19 cellular contexts compared by ENCODE assay signal in genomic region chr19:50832666-50833065, GRCh38. TPM values are rescaled to one million over a fixed set of nuclear protein-coding genes. Genes with fewer than 3 reads are reported as not detected.
DNase-seq lines count a peak whose midpoint lies in the region; ATAC-seq and TF ChIP-seq lines count a peak whose summit lies in the region.
"Had no signal": no experiment of that assay in that cellular context is flagged by ENCODE, and none has a peak within 500 bp of the region (broad histone marks: within the 10 kb centered on the region; RNA-seq: fewer than 3 reads in every experiment).

No MANE protein-coding gene starts in this region.

- no peak overlapping the region for H3K4me3 Mint-ChIP-seq in chondrocyte (ENCODE audit: unreplicated experiment)
- H3K4me3 Mint-ChIP-seq in neural progenitor cell: no peak overlapping the region
- no peak overlapping the region for H3K4me3 Mint-ChIP-seq in stimulated activated effector memory CD8-positive, alpha-beta T cell treated with anti-CD3 and anti-CD28 coated beads, Interleukin-12 subunit alpha, Interleukin-12 subunit beta, amount 100 ng/mL, for 72 hours
- H3K4me3 Mint-ChIP-seq: B cell; CD8-positive, alpha-beta T cell had no signal

- no peaks in the 10 kb centered on the region for H3K9me3 ChIP-seq in neural progenitor cell (ENCODE audit: low read depth)
- H3K9me3 ChIP-seq: BLaER1, Caco-2 had no signal

- no peaks in the 10 kb centered on the region for H4K20me1 ChIP-seq in neural progenitor cell (ENCODE audit: low read depth)
- H4K20me1 ChIP-seq: BLaER1 had no signal

- no peak overlapping the region for H2AFZ ChIP-seq in neural progenitor cell (replicated peaks)
- H2AFZ ChIP-seq: GM23248 had no signal

- H3K27me3 Mint-ChIP-seq in chondrocyte (ENCODE audit: low read depth) (peaks cover 12% of the 10 kb centered on the region), neural progenitor cell (ENCODE audit: insufficient read depth, low read depth) (peaks cover 39% of the 10 kb centered on the region)

- no peaks in the 10 kb centered on the region for H3K9me3 Mint-ChIP-seq in chondrocyte (ENCODE audit: low read depth)
- H3K9me3 Mint-ChIP-seq in neural progenitor cell: peaks cover 4% of the 10 kb centered on the region
- no peaks in the 10 kb centered on the region for H3K9me3 Mint-ChIP-seq in stimulated activated effector memory CD8-positive, alpha-beta T cell treated with anti-CD3 and anti-CD28 coated beads, Interleukin-12 subunit alpha, Interleukin-12 subunit beta, amount 100 ng/mL, for 72 hours
- H3K9me3 Mint-ChIP-seq: CD8-positive, alpha-beta T cell had no signal

- H3K9ac ChIP-seq in neural progenitor cell: no peak overlapping the region
- H3K9ac ChIP-seq: BLaER1, GM23248 had no signal

- no peak overlapping the region for H3K4me3 ChIP-seq in neural progenitor cell
- H3K4me3 ChIP-seq: BLaER1, GM23248 had no signal

- DNase-seq in chondrocyte (ENCODE audit: low spot score) (peak; percentile 68), neural progenitor cell (ENCODE audit: low spot score) (no peak), NCI-H345 treated with DMSO at 0.1 percent for 48 hours (lab: John Stamatoyannopoulos, UW; ENCODE audit: unreplicated experiment) (no peak), cortex of kidney (lab: John Stamatoyannopoulos, UW) (no peak)
- no peak for DNase-seq in stimulated activated effector memory CD8-positive, alpha-beta T cell treated with anti-CD3 and anti-CD28 coated beads, Interleukin-12 subunit alpha, Interleukin-12 subunit beta, amount 100 ng/mL, for 72 hours (ENCODE audit: low spot score in 2 of 2)
- DNase-seq in activated CD4-positive, alpha-beta T cell treated with anti-CD3 and anti-CD28 coated beads, Interleukin-2, amount 50 U/mL, for 1 hour: no peak
- DNase-seq: Caco-2; CD4-positive, CD25-positive, alpha-beta regulatory T cell; CD8-positive, alpha-beta T cell; DMS153; DND-41; GM23248; H7; HCEC 1CT had no signal

- no peak for ATAC-seq in stimulated activated effector memory CD8-positive, alpha-beta T cell treated with anti-CD3 and anti-CD28 coated beads, Interleukin-12 subunit alpha, Interleukin-12 subunit beta, amount 100 ng/mL, for 72 hours
- ATAC-seq: CD8-positive, alpha-beta T cell had no signal

- no peaks in the 10 kb centered on the region for H3K36me3 ChIP-seq in neural progenitor cell
- H3K36me3 ChIP-seq: BLaER1 had no signal

- H3K36me3 Mint-ChIP-seq in chondrocyte (ENCODE audit: low read depth) (no peaks in the 10 kb centered on the region), neural progenitor cell (peaks cover 2% of the 10 kb centered on the region)
- H3K36me3 Mint-ChIP-seq in stimulated activated effector memory CD8-positive, alpha-beta T cell treated with anti-CD3 and anti-CD28 coated beads, Interleukin-12 subunit alpha, Interleukin-12 subunit beta, amount 100 ng/mL, for 72 hours: no peaks in the 10 kb centered on the region
- H3K36me3 Mint-ChIP-seq: CD4-positive, CD25-positive, alpha-beta regulatory T cell; CD8-positive, alpha-beta T cell had no signal

- no peaks in the 10 kb centered on the region for H3F3A ChIP-seq in neural progenitor cell (ENCODE audit: low read depth)

- H3K27me3 ChIP-seq in neural progenitor cell: peaks cover 54% of the 10 kb centered on the region
- H3K27me3 ChIP-seq: BLaER1 had no signal

- no peaks in the 10 kb centered on the region for H3K79me2 ChIP-seq in neural progenitor cell (ENCODE audit: low read depth)

- H3K4me2 ChIP-seq in neural progenitor cell: no peak overlapping the region
- H3K4me2 ChIP-seq: BLaER1 had no signal

- H3K4me1 ChIP-seq in neural progenitor cell: no peaks in the 10 kb centered on the region

- no peak overlapping the region for H3K27ac ChIP-seq in neural progenitor cell
- H3K27ac ChIP-seq: BLaER1, GM23248 had no signal

- H3K4me1 Mint-ChIP-seq in chondrocyte (ENCODE audit: low read depth) (peaks cover 13% of the 10 kb centered on the region), neural progenitor cell (peaks cover 6% of the 10 kb centered on the region)
- peaks cover 15% of the 10 kb centered on the region for H3K4me1 Mint-ChIP-seq in stimulated activated effector memory CD8-positive, alpha-beta T cell treated with anti-CD3 and anti-CD28 coated beads, Interleukin-12 subunit alpha, Interleukin-12 subunit beta, amount 100 ng/mL, for 72 hours

- H3K27ac Mint-ChIP-seq in chondrocyte (ENCODE audit: unreplicated experiment) (no peak overlapping the region), neural progenitor cell (peak overlapping the region; percentile 46)
- peak overlapping the region; percentile 76 for H3K27ac Mint-ChIP-seq in stimulated activated effector memory CD8-positive, alpha-beta T cell treated with anti-CD3 and anti-CD28 coated beads, Interleukin-12 subunit alpha, Interleukin-12 subunit beta, amount 100 ng/mL, for 72 hours
- H3K27ac Mint-ChIP-seq: B cell; CD4-positive, CD25-positive, alpha-beta regulatory T cell; CD8-positive, alpha-beta T cell had no signal

- TF ChIP-seq CTCF in chondrocyte (IDR thresholded peaks at IDR 0.05): no peak
- no peak for TF ChIP-seq CTCF in neural progenitor cell (IDR thresholded peaks at IDR 0.05)

RNA-seq across cellular contexts. Expression of gene KLK15, which starts 0.7 kb away (rescaled TPM):
- total RNA-seq in chondrocyte (not detected in 3 replicates), neural progenitor cell (ENCODE audit: low replicate concordance) (not detected in 2 replicates)
- total RNA-seq: A172; A673; B cell; Caco-2; CD4-positive, CD25-positive, alpha-beta regulatory T cell; CD8-positive, alpha-beta T cell; GM23248; H1; H7 had no signal

RNA-seq across cellular contexts. Expression of gene KLK1, which starts 9.1 kb away (rescaled TPM):
- total RNA-seq in chondrocyte (not detected in 3 replicates), neural progenitor cell (ENCODE audit: low replicate concordance) (not detected in 2 replicates)
- total RNA-seq: A172; A673; CD8-positive, alpha-beta T cell; GM23248; H7 had no signal

RNA-seq across cellular contexts. Expression of gene KLK3, which starts 22.0 kb away (rescaled TPM):
- total RNA-seq in chondrocyte (not detected in 3 replicates), neural progenitor cell (ENCODE audit: low replicate concordance) (not detected in 2 replicates)
- total RNA-seq: A172; A673; B cell; Caco-2; CD4-positive, CD25-positive, alpha-beta regulatory T cell; CD8-positive, alpha-beta T cell; GM23248; H1; H7 had no signal

RNA-seq across cellular contexts. Expression of gene KLK2, which starts 40.6 kb away (rescaled TPM):
- total RNA-seq in chondrocyte: not detected in 3 replicates
- total RNA-seq in neural progenitor cell (ENCODE audit: low replicate concordance): not detected in 2 replicates
- total RNA-seq: A172; A673; Caco-2; CD4-positive, CD25-positive, alpha-beta regulatory T cell; CD8-positive, alpha-beta T cell; GM23248; H1; H7 had no signal

RNA-seq across cellular contexts. Expression of gene ACP4, which starts 42.5 kb away (rescaled TPM):
- not detected in 3 replicates for total RNA-seq in chondrocyte
- total RNA-seq in neural progenitor cell (ENCODE audit: low replicate concordance): not detected in 2 replicates
- total RNA-seq: A172; A673; B cell; Caco-2; CD4-positive, CD25-positive, alpha-beta regulatory T cell; CD8-positive, alpha-beta T cell; GM23248; H1; H7 had no signal
